In genomic region chr5:151155777-151156731, GRCh38 we compare ENCODE assay signal across 8 cellular contexts. TPM values are rescaled to one million over a fixed set of nuclear protein-coding genes. Genes with fewer than 3 reads are reported as not detected.
DNase-seq lines count a peak whose midpoint lies in the region; ATAC-seq and TF ChIP-seq lines count a peak whose summit lies in the region.

No MANE protein-coding gene starts in this region.

- peaks cover 78% of the 10 kb centered on the region for H3K4me1 Mint-ChIP-seq in nephron progenitor cell

- no peaks in the 10 kb centered on the region for H3K27me3 ChIP-seq in esophagus (ENCODE audit: control insufficient read depth in 1 of 2, insufficient read depth in 2 of 2, low read length in 2 of 2)

- peak; percentile 7 for ATAC-seq in HG03196 (IDR thresholded peaks at IDR 0.05; ENCODE audit: unreplicated experiment)
- no peak for ATAC-seq in GM21619 (IDR thresholded peaks at IDR 0.05; ENCODE audit: unreplicated experiment)

- H3K36me3 ChIP-seq in esophagus (ENCODE audit: control insufficient read depth in 2 of 2, insufficient read depth in 2 of 2, low read length in 1 of 2) = no peaks in the 10 kb centered on the region

- peak; percentile 19 for DNase-seq in stimulated activated CD4-positive, alpha-beta T cell treated with anti-CD3 and anti-CD28 coated beads, Interleukin-4, amount 100 ng/mL, for 24 hours
- no peak for DNase-seq in stimulated activated CD4-positive, alpha-beta T cell treated with anti-CD3 and anti-CD28 coated beads, Interleukin-12 subunit alpha, Interleukin-12 subunit beta, amount 100 ng/mL, for 4 hours
- DNase-seq in SW480 (ENCODE audit: low spot score) (peak; percentile 32), nephron progenitor cell (no peak), NCI-H2081 treated with DMSO at 0.1 percent for 48 hours (lab: John Stamatoyannopoulos, UW) (no peak)

- H3K36me3 Mint-ChIP-seq in nephron progenitor cell (ENCODE audit: low read depth) = no peaks in the 10 kb centered on the region

- peak overlapping the region; percentile 86 for H3K4me3 Mint-ChIP-seq in nephron progenitor cell

- H3K9me3 ChIP-seq in esophagus (ENCODE audit: control insufficient read depth in 2 of 2, insufficient read depth in 1 of 2, low read depth in 1 of 2, low read length in 1 of 2) = no peaks in the 10 kb centered on the region

- peaks cover 12% of the 10 kb centered on the region for H3K27me3 Mint-ChIP-seq in nephron progenitor cell (ENCODE audit: low read depth, poor library complexity)

- H3K4me1 ChIP-seq in esophagus (ENCODE audit: control insufficient read depth in 2 of 2, insufficient read depth in 2 of 2, low read length in 1 of 2) = peaks cover 0 to 4% of the 10 kb centered on the region in 2 donors

- no peaks in the 10 kb centered on the region for H3K9me3 Mint-ChIP-seq in nephron progenitor cell

- peak overlapping the region; percentile 61 for H3K27ac Mint-ChIP-seq in nephron progenitor cell

- WGBS in esophagus, 2 donors = 34 to 45% methylated on average over 12 of the region's 12 CpGs

- peak overlapping the region; percentile 83 for H3K27ac ChIP-seq in esophagus (ENCODE audit: low read depth in 2 of 2, low read length in 1 of 2)

- no peak for TF ChIP-seq CTCF in nephron progenitor cell (IDR thresholded peaks at IDR 0.05)

- H3K4me3 ChIP-seq in esophagus (ENCODE audit: low read depth in 1 of 2, low read length in 2 of 2) = peak overlapping the region; percentile 28 to 44

RNA-seq across cellular contexts. Expression of gene ANXA6, which starts 1.5 kb away (rescaled TPM):
- 10 to 100 TPM; 10.7 to 23.2 TPM for polyA plus RNA-seq in esophagus

Comparison
In these comparisons a context has a peak if more than half of its experiments do, and no peak if none do; other contexts are left out.
1. DNase-seq: peak in stimulated activated CD4-positive, alpha-beta T cell treated with anti-CD3 and anti-CD28 coated beads, Interleukin-4, amount 100 ng/mL, for 24 hours (single experiment) and SW480 (single experiment); none in stimulated activated CD4-positive, alpha-beta T cell treated with anti-CD3 and anti-CD28 coated beads, Interleukin-12 subunit alpha, Interleukin-12 subunit beta, amount 100 ng/mL, for 4 hours (single experiment), nephron progenitor cell (single experiment) and NCI-H2081 treated with DMSO at 0.1 percent for 48 hours (single experiment).